ENCODE assay signal across 8 cellular contexts in genomic region chr13:27271572-27272096, GRCh38. TPM values are rescaled to one million over a fixed set of nuclear protein-coding genes. Genes with fewer than 3 reads are reported as not detected.
DNase-seq lines count a peak whose midpoint lies in the region; ATAC-seq and TF ChIP-seq lines count a peak whose summit lies in the region.

No MANE protein-coding gene starts in this region.

- WGBS in urinary bladder = 43% methylated on average over 15 of the region's 15 CpGs

- H3K27ac Mint-ChIP-seq in activated naive CD4-positive, alpha-beta T cell treated with anti-CD3 and anti-CD28 coated beads, Interleukin-2, amount 50 U/mL, for 24 hours = peak overlapping the region; percentile 26

- H3K27ac ChIP-seq in urinary bladder (ENCODE audit: low read depth) = no peak overlapping the region

- H3K4me3 Mint-ChIP-seq in activated naive CD4-positive, alpha-beta T cell treated with anti-CD3 and anti-CD28 coated beads, Interleukin-2, amount 50 U/mL, for 24 hours = peak overlapping the region; percentile 91

- intact Hi-C loops in mucosa of descending colon (cut with DNase I, micrococcal nuclease) = loop anchor here (10.0 kb wide), 2 partner anchors 83 to 287 kb away; no protein-coding TSS in a partner anchor

- no peaks in the 10 kb centered on the region for H3K27me3 Mint-ChIP-seq in activated naive CD4-positive, alpha-beta T cell treated with anti-CD3 and anti-CD28 coated beads, Interleukin-2, amount 50 U/mL, for 24 hours

- DNase-seq in activated naive CD4-positive, alpha-beta T cell treated with Interleukin-2 at 50 U/mL for 16 hours = no peak
- no peak for DNase-seq in cardiac fibroblast (ENCODE audit: low read depth in 2 of 2)
- DNase-seq in mucosa of descending colon = no peak
- no peak for DNase-seq in KG1 (lab: John Stamatoyannopoulos, UW)
- no peak for DNase-seq in AG08396 (ENCODE audit: low spot score)

- no peaks in the 10 kb centered on the region for H3K36me3 Mint-ChIP-seq in activated naive CD4-positive, alpha-beta T cell treated with anti-CD3 and anti-CD28 coated beads, Interleukin-2, amount 50 U/mL, for 24 hours

- TF ChIP-seq CTCF in cardiac fibroblast (IDR thresholded peaks at IDR 0.05; ENCODE audit: low read depth, low read length) = no peak
- TF ChIP-seq CTCF in mucosa of descending colon (IDR thresholded peaks at IDR 0.05) = no peak

- H3K36me3 ChIP-seq in mucosa of descending colon (ENCODE audit: low read depth) (no peaks in the 10 kb centered on the region), urinary bladder (ENCODE audit: insufficient read depth) (no peaks in the 10 kb centered on the region)

- peak overlapping the region; percentile 77 to 78 for H3K4me3 ChIP-seq in cardiac fibroblast (replicated peaks in 1 of 2; ENCODE audit: low read depth in 2 of 2, low read length in 2 of 2)
- peak overlapping the region; percentile 65 for H3K4me3 ChIP-seq in mucosa of descending colon
- H3K4me3 ChIP-seq in urinary bladder (ENCODE audit: low read depth, low read length) = peak overlapping the region; percentile 73

- ATAC-seq in mucosa of descending colon = no peak
- no peak for ATAC-seq in HG03439 (IDR thresholded peaks at IDR 0.05; ENCODE audit: unreplicated experiment)

- H3K4me1 ChIP-seq in mucosa of descending colon (ENCODE audit: low read depth) (peaks cover 15% of the 10 kb centered on the region), urinary bladder (ENCODE audit: insufficient read depth) (no peaks in the 10 kb centered on the region)

- H3K4me1 Mint-ChIP-seq in activated naive CD4-positive, alpha-beta T cell treated with anti-CD3 and anti-CD28 coated beads, Interleukin-2, amount 50 U/mL, for 24 hours = peaks cover 25% of the 10 kb centered on the region

- no peaks in the 10 kb centered on the region for H3K9me3 Mint-ChIP-seq in activated naive CD4-positive, alpha-beta T cell treated with anti-CD3 and anti-CD28 coated beads, Interleukin-2, amount 50 U/mL, for 24 hours

- no peaks in the 10 kb centered on the region for H3K9me3 ChIP-seq in mucosa of descending colon

RNA-seq across cellular contexts. Expression of gene RASL11A, which starts 1.0 kb away (rescaled TPM):
- 10 to 100 TPM; 27.0 to 75.0 (median 34.9) TPM for total RNA-seq in mucosa of descending colon
- total RNA-seq in urinary bladder = 8.8 TPM
- 44.4 TPM for polyA plus RNA-seq in urinary bladder

RNA-seq across cellular contexts. Expression of gene RPL21, which starts 20.3 kb away (rescaled TPM):
- 100 to 1,000 TPM; 721 to 896 (median 791) TPM for total RNA-seq in mucosa of descending colon
- 1,344 TPM for total RNA-seq in urinary bladder
- polyA plus RNA-seq in urinary bladder = 2,169 TPM
